Comparison of ENCODE assay signal across 11 cellular contexts in the genomic region with DNA sequence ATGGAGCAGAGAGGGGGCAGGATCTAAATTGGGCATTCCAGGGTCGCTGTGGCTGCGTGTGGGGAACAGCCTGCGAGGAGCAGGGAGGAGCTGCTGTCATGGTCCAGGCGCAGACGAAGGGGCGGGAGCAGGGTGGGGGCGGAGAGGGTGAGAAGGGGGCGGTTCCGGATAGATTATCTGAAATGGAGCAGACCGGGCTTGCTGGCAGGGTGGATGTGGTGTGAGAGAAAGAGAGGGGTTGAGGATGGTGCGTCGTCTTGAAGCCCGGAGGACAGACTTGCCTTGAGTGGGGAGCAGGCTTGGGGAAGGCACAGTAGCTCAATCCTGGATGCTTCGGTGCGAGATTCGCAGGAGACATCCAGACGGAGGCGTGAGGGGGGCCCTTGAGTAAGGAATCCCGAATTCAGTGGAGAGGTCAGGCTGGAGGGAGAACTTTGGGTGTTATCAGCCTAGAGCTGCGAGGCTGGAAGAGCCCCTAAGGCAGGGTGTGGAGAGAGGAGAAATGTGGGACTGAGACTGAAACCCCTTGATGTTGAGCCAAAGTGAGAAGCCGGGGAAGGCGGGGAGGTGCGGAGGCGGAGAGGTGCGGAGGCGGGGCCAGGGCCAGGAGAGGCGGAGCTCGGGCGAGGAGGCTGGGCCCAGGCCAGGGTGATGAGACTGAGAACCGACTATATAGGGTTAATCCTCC. TPM values are rescaled to one million over a fixed set of nuclear protein-coding genes. Genes with fewer than 3 reads are reported as not detected.
DNase-seq lines count a peak whose midpoint lies in the region; ATAC-seq and TF ChIP-seq lines count a peak whose summit lies in the region.
"Had no signal": no experiment of that assay in that cellular context is flagged by ENCODE, and none has a peak within 500 bp of the region (broad histone marks: within the 10 kb centered on the region; RNA-seq: fewer than 3 reads in every experiment).

No MANE protein-coding gene starts in this region.

- peaks cover 5% of the 10 kb centered on the region for H3K23me2 ChIP-seq in H9 (ENCODE audit: insufficient read length, low read depth, low read length, poor library complexity, severe bottlenecking)

- no peaks in the 10 kb centered on the region for H3K79me2 ChIP-seq in H9 (ENCODE audit: insufficient read depth, low read length)

- H2AFZ ChIP-seq in H9 (ENCODE audit: low read length), result no peak overlapping the region

- no peaks in the 10 kb centered on the region for H3K27me3 ChIP-seq in H9 (ENCODE audit: insufficient read depth, low read length)

- H2BK15ac ChIP-seq in H9 (ENCODE audit: low read depth, low read length), result no peak overlapping the region

- peak overlapping the region; percentile 4 to 42 (median 20); a peak in 3 of 7 replicates for H3K27ac Mint-ChIP-seq in H9
- H3K27ac Mint-ChIP-seq: activated CD4-positive, alpha-beta T cell treated with anti-CD3 and anti-CD28 coated beads, Interleukin-2, amount 10 ng/mL, durations not matched to agents 24 days and 14 days had no signal

- no peaks in the 10 kb centered on the region for H3K79me1 ChIP-seq in H9 (ENCODE audit: insufficient read depth, low read depth, low read length, poor library complexity, severe bottlenecking)

- peak; percentile 91 for ATAC-seq in sciatic nerve

- H4K5ac ChIP-seq in H9 (ENCODE audit: insufficient read length, low read depth, low read length), result no peak overlapping the region

- peak overlapping the region; percentile 54 to 80 for H3K4me3 Mint-ChIP-seq in H9
- H3K4me3 Mint-ChIP-seq: activated CD4-positive, alpha-beta T cell treated with anti-CD3 and anti-CD28 coated beads, Interleukin-2, amount 10 ng/mL, durations not matched to agents 24 days and 14 days had no signal

- H3K4me1 Mint-ChIP-seq in H9, result peaks cover 14 to 27% of the 10 kb centered on the region in 2 experiments
- H3K4me1 Mint-ChIP-seq: activated CD4-positive, alpha-beta T cell treated with anti-CD3 and anti-CD28 coated beads, Interleukin-2, amount 10 ng/mL, durations not matched to agents 24 days and 14 days had no signal

- H3K9ac ChIP-seq in H9 (ENCODE audit: extremely low read depth, insufficient read length, low read length), result no peak overlapping the region
- H3K9ac ChIP-seq: KMS-11 had no signal

- intact Hi-C loops in sciatic nerve (cut with DNase I), result no loop called here

- no peak overlapping the region for H2BK20ac ChIP-seq in H9 (ENCODE audit: low read depth, low read length, poor library complexity, severe bottlenecking)

- peaks cover 2% of the 10 kb centered on the region; the same call in 1 of the 2 replicates for H3K27me3 Mint-ChIP-seq in H9 (ENCODE audit: low read depth)
- H3K27me3 Mint-ChIP-seq: activated CD4-positive, alpha-beta T cell treated with anti-CD3 and anti-CD28 coated beads, Interleukin-2, amount 10 ng/mL, durations not matched to agents 24 days and 14 days had no signal

- H3K4me3 ChIP-seq in iPS-11a (ENCODE audit: low read depth, low read length), result peak overlapping the region; percentile 37

- TF ChIP-seq CTCF in H9 (conservative IDR thresholded peaks at IDR 0.05), result no peak

- no peak overlapping the region for H3K56ac ChIP-seq in H9 (ENCODE audit: insufficient read length, low read depth, low read length)

- H3K4me2 ChIP-seq in H9 (ENCODE audit: insufficient read depth, insufficient read length, low read length), result peak overlapping the region; percentile 70
- H3K4me2 ChIP-seq: KMS-11 had no signal

- H3K23ac ChIP-seq in H9 (ENCODE audit: insufficient read length, low read depth, low read length), result no peak overlapping the region

- no peak overlapping the region for H2AK5ac ChIP-seq in H9 (ENCODE audit: insufficient read length, low read length)

- no peak overlapping the region for H2BK120ac ChIP-seq in H9 (ENCODE audit: low read depth, low read length, poor library complexity, severe bottlenecking)

- H3K36me3 Mint-ChIP-seq in H9 (ENCODE audit: insufficient read depth in 1 of 3, low read depth in 3 of 3), result peaks cover 9 to 18% (median 16%) of the 10 kb centered on the region in 3 experiments; a peak in 6 of 7 replicates

- H3K4ac ChIP-seq in H9 (ENCODE audit: low read depth, low read length), result no peak overlapping the region

- H3K9me3 ChIP-seq in H9 (ENCODE audit: control insufficient read depth, low read depth, low read length), result no peaks in the 10 kb centered on the region

- no peak overlapping the region for H2BK12ac ChIP-seq in H9 (ENCODE audit: insufficient read length, low read depth, low read length)

- H4K91ac ChIP-seq in H9 (ENCODE audit: insufficient read length, low read depth, low read length), result no peak overlapping the region

- no peak overlapping the region for H3K14ac ChIP-seq in H9 (ENCODE audit: insufficient read depth, low read length)

- no peak overlapping the region for H4K8ac ChIP-seq in H9 (replicated peaks; ENCODE audit: insufficient read length, low read depth, low read length)

- H4K20me1 ChIP-seq in H9 (ENCODE audit: control insufficient read depth, insufficient read depth, insufficient read length), result peaks cover 5% of the 10 kb centered on the region

- H3K27ac ChIP-seq in H9 (ENCODE audit: insufficient read length, low read depth, low read length) (no peak overlapping the region), caudate nucleus (ENCODE audit: low read depth, low read length) (peak overlapping the region; percentile 27)
- H3K27ac ChIP-seq: KMS-11 had no signal

- no CpG with 5 or more reads among the region's 30 CpGs for WGBS in H9 (ENCODE audit: extremely low coverage, insufficient read length, low lambda C conversion rate)

- no peak overlapping the region for H2BK5ac ChIP-seq in H9 (ENCODE audit: insufficient read length, low read length)

- H3K9me3 Mint-ChIP-seq in H9, result peaks cover 4% of the 10 kb centered on the region in 2 experiments

- DNase-seq in H9, result peak; percentile 82
- DNase-seq in caudate nucleus (lab: John Stamatoyannopoulos, UW), result peak in 16 of 61 donors; percentile 9 to 60 (median 36)
- DNase-seq in sciatic nerve (ENCODE audit: low spot score), result no peak
- no peak for DNase-seq in foreskin melanocyte
- no peak for DNase-seq in OCI-M2 (lab: John Stamatoyannopoulos, UW; ENCODE audit: unreplicated experiment)
- no peak for DNase-seq in stimulated activated naive CD4-positive, alpha-beta T cell treated with Interleukin-2 at 50 U/mL for 16 hours (lab: John Stamatoyannopoulos, UW)
- DNase-seq in cerebellum (ENCODE audit: low spot score), result no peak
- DNase-seq: activated CD4-positive, alpha-beta T cell treated with anti-CD3 and anti-CD28 coated beads, Interleukin-2, amount 10 ng/mL, durations not matched to agents 24 days and 14 days; substantia nigra had no signal

- peaks cover 2% of the 10 kb centered on the region; the same call in 1 of the 2 replicates for H3K4me1 ChIP-seq in H9 (ENCODE audit: insufficient read depth, low read length)

- H3K18ac ChIP-seq in H9 (ENCODE audit: insufficient read length, low read depth, low read length), result no peak overlapping the region

- no peak overlapping the region for H3T11ph ChIP-seq in H9 (ENCODE audit: low read length)

RNA-seq across cellular contexts. Expression of a gene that starts 40.7 kb away (rescaled TPM):
- total RNA-seq in H9 (2021) (12.0 and 13.1 TPM in 2 replicates), sciatic nerve (not detected), cerebellum (16.6 TPM)

Comparison
In these comparisons a context has a peak if more than half of its experiments do, and no peak if none do; other contexts are left out.
1. RNA of a gene that starts 40.7 kb away (total RNA-seq): 16.6 TPM in cerebellum (single experiment) and 12.0 to 13.1 TPM in H9; not detected in sciatic nerve (single experiment); every median in the first group is over 10 times any median in the second.